Comparison of ENCODE assay signal across 15 cellular contexts in genomic region chr21:34987673-34988072, GRCh38.
DNase-seq lines count a peak whose midpoint lies in the region; ATAC-seq and TF ChIP-seq lines count a peak whose summit lies in the region.
"Had no signal": no experiment of that assay in that cellular context is flagged by ENCODE, and none has a peak within 500 bp of the region (broad histone marks: within the 10 kb centered on the region; RNA-seq: fewer than 3 reads in every experiment).

No MANE protein-coding gene starts in this region.

- intact Hi-C loops in ovary (cut with DNase I) = no loop called here

- peak overlapping the region in 8 of 10 experiments; percentile 15 to 47 (median 34); a peak in 11 of 20 replicates for H3K4me3 ChIP-seq in BLaER1 treated with 17β-estradiol and CSF1 and Interleukin-3, amounts not matched to agents 10 nM and 100 nM
- H3K4me3 ChIP-seq in ovary = no peak overlapping the region
- H3K4me3 ChIP-seq: heart left ventricle, left ventricle myocardium inferior had no signal

- peaks cover 0 to 27% (median 0%) of the 10 kb centered on the region in 11 experiments; a peak in 5 of 22 replicates for H3K27me3 ChIP-seq in BLaER1 treated with 17β-estradiol and CSF1 and Interleukin-3, amounts not matched to agents 10 nM and 100 nM
- no peaks in the 10 kb centered on the region for H3K27me3 ChIP-seq in ovary

- peaks cover 8 to 93% (median 80%) of the 10 kb centered on the region in 11 experiments; a peak in 18 of 22 replicates for H4K20me1 ChIP-seq in BLaER1 treated with 17β-estradiol and CSF1 and Interleukin-3, amounts not matched to agents 10 nM and 100 nM

- H3K36me3 Mint-ChIP-seq in activated CD8-positive, alpha-beta T cell treated with anti-CD3 and anti-CD28 coated beads, Interleukin-2, amount 10 ng/mL, durations not matched to agents 7 days and 5 days (ENCODE audit: low read depth) = peaks cover 2% of the 10 kb centered on the region
- H3K36me3 Mint-ChIP-seq in mesothelial cell of epicardium = no peaks in the 10 kb centered on the region

- H3K9me3 Mint-ChIP-seq in activated CD8-positive, alpha-beta T cell treated with anti-CD3 and anti-CD28 coated beads, Interleukin-2, amount 10 ng/mL, durations not matched to agents 7 days and 5 days (ENCODE audit: insufficient read depth) = no peaks in the 10 kb centered on the region
- H3K9me3 Mint-ChIP-seq in mesothelial cell of epicardium = no peaks in the 10 kb centered on the region

- H3K9ac ChIP-seq in BLaER1 treated with 17β-estradiol and CSF1 and Interleukin-3, amounts not matched to agents 10 nM and 100 nM = peak overlapping the region in 10 of 11 experiments; percentile 17 to 75 (median 69); a peak in 20 of 22 replicates

- H3K4me2 ChIP-seq in BLaER1 treated with 17β-estradiol and CSF1 and Interleukin-3, amounts not matched to agents 10 nM and 100 nM = peak overlapping the region; percentile 76 to 95 (median 88)

- CTCF ChIA-PET in activated CD8-positive, alpha-beta T cell treated with anti-CD3 and anti-CD28 coated beads, Interleukin-2, amount 10 ng/mL, durations not matched to agents 7 days and 5 days (lab: Charles Lee) = interaction anchor here (1.4 to 3.5 kb wide), 4 partner anchors 14 to 98 kb away, joined by 3 to 16 read pairs (median 8); no protein-coding TSS in a partner anchor

- no peak for TF ChIP-seq EP300 in ovary (IDR thresholded peaks at IDR 0.05)

- peak; percentile 8 for ATAC-seq in GM18867 (IDR thresholded peaks at IDR 0.05; ENCODE audit: unreplicated experiment)
- no peak for ATAC-seq in activated CD8-positive, alpha-beta T cell treated with anti-CD3 and anti-CD28 coated beads, Interleukin-2, amount 10 ng/mL, durations not matched to agents 7 days and 5 days

- peaks cover 0 to 81% (median 42%) of the 10 kb centered on the region in 11 experiments; a peak in 15 of 22 replicates for H3K36me3 ChIP-seq in BLaER1 treated with 17β-estradiol and CSF1 and Interleukin-3, amounts not matched to agents 10 nM and 100 nM
- no peaks in the 10 kb centered on the region for H3K36me3 ChIP-seq in ovary
- H3K36me3 ChIP-seq: heart left ventricle, left ventricle myocardium inferior had no signal

- peak overlapping the region in 9 of 11 experiments; percentile 58 to 83 (median 78); a peak in 18 of 22 replicates for H3K27ac ChIP-seq in BLaER1 treated with 17β-estradiol and CSF1 and Interleukin-3, amounts not matched to agents 10 nM and 100 nM
- no peak overlapping the region for H3K27ac ChIP-seq in ovary
- H3K27ac ChIP-seq: left ventricle myocardium inferior had no signal

- TF ChIP-seq CTCF in mesothelial cell of epicardium (IDR thresholded peaks at IDR 0.05; ENCODE audit: unreplicated experiment) (no peak), ovary (IDR thresholded peaks at IDR 0.05) (no peak)

- H3K4me1 Mint-ChIP-seq in activated CD8-positive, alpha-beta T cell treated with anti-CD3 and anti-CD28 coated beads, Interleukin-2, amount 10 ng/mL, durations not matched to agents 7 days and 5 days (ENCODE audit: low read depth) = peaks cover 72% of the 10 kb centered on the region
- H3K4me1 Mint-ChIP-seq in mesothelial cell of epicardium = peaks cover 11% of the 10 kb centered on the region

- no peak for TF ChIP-seq POLR2A in ovary (IDR thresholded peaks at IDR 0.05)
- no peak for TF ChIP-seq POLR2A in erythroblast (IDR thresholded peaks at IDR 0.05; ENCODE audit: low read length)

- no peaks in the 10 kb centered on the region for H3K9me3 ChIP-seq in BLaER1 treated with 17β-estradiol and CSF1 and Interleukin-3, amounts not matched to agents 10 nM and 100 nM (replicated peaks in 1 of 11)
- no peaks in the 10 kb centered on the region for H3K9me3 ChIP-seq in ovary
- H3K9me3 ChIP-seq: heart left ventricle, left ventricle myocardium inferior had no signal

- H3K4me1 ChIP-seq in BLaER1 treated with 17β-estradiol and CSF1 and Interleukin-3, amounts not matched to agents 10 nM and 100 nM = peaks cover 76 to 100% (median 99%) of the 10 kb centered on the region in 10 experiments
- no peaks in the 10 kb centered on the region for H3K4me1 ChIP-seq in ovary (ENCODE audit: insufficient read depth)
- H3K4me1 ChIP-seq: left ventricle myocardium inferior had no signal

- peak overlapping the region; percentile 46 for H3K4me3 Mint-ChIP-seq in activated CD8-positive, alpha-beta T cell treated with anti-CD3 and anti-CD28 coated beads, Interleukin-2, amount 10 ng/mL, durations not matched to agents 7 days and 5 days
- H3K4me3 Mint-ChIP-seq in mesothelial cell of epicardium = no peak overlapping the region

- H3K27me3 Mint-ChIP-seq in activated CD8-positive, alpha-beta T cell treated with anti-CD3 and anti-CD28 coated beads, Interleukin-2, amount 10 ng/mL, durations not matched to agents 7 days and 5 days (ENCODE audit: low read depth) = peaks cover 26% of the 10 kb centered on the region
- peaks cover 21% of the 10 kb centered on the region for H3K27me3 Mint-ChIP-seq in mesothelial cell of epicardium (ENCODE audit: low read depth)

- POLR2A ChIA-PET in activated CD8-positive, alpha-beta T cell treated with anti-CD3 and anti-CD28 coated beads, Interleukin-2, amount 10 ng/mL, durations not matched to agents 7 days and 5 days (lab: Charles Lee) = interaction anchor here (0.5 to 3.8 kb wide), 6 partner anchors 13 to 100 kb away, joined by 3 to 18 read pairs (median 3); no protein-coding TSS in a partner anchor

- 47 to 75% (median 51%) methylated on average over 3 of the region's 3 CpGs for WGBS in ovary, 3 donors

- H3K27ac Mint-ChIP-seq in activated CD8-positive, alpha-beta T cell treated with anti-CD3 and anti-CD28 coated beads, Interleukin-2, amount 10 ng/mL, durations not matched to agents 7 days and 5 days = peak overlapping the region; percentile 28
- peak overlapping the region; percentile 43 for H3K27ac Mint-ChIP-seq in mesothelial cell of epicardium

- no peak for DNase-seq in activated CD8-positive, alpha-beta T cell treated with anti-CD3 and anti-CD28 coated beads, Interleukin-2, amount 10 ng/mL, durations not matched to agents 7 days and 5 days
- no peak for DNase-seq in mesothelial cell of epicardium (ENCODE audit: low spot score in 2 of 2, unreplicated experiment in 2 of 2)
- DNase-seq in ovary = no peak
- no peak for DNase-seq in NCI-H510A (lab: John Stamatoyannopoulos, UW)
- no peak for DNase-seq in nucleus accumbens (lab: John Stamatoyannopoulos, UW)
- DNase-seq in erythroblast (lab: John Stamatoyannopoulos, UW) = no peak
- DNase-seq: anterior cingulate cortex, C1 segment of cervical spinal cord, GOT3, heart left ventricle, left ventricle myocardium inferior, NCI-H69, posterior cingulate gyrus had no signal

Comparison
In these comparisons a context has a peak if more than half of its experiments do, and no peak if none do; other contexts are left out.
1. H3K27ac ChIP-seq: peak in BLaER1 treated with 17β-estradiol and CSF1 and Interleukin-3, amounts not matched to agents 10 nM and 100 nM (9 of 11); none in ovary (0 of 2).